ENCODE assay signal across 34 cellular contexts in genomic region chr10:67173787-67174186, GRCh38.
"Had no signal": no experiment of that assay in that cellular context is flagged by ENCODE, and none has a peak within 500 bp of the region (broad histone marks: within the 10 kb centered on the region; RNA-seq: fewer than 3 reads in every experiment).

No MANE protein-coding gene starts in this region.

- DNase-seq: activated effector memory CD4-positive, alpha-beta T cell treated with Interleukin-2 at 50 U/mL for 16 hours; activated gamma-delta T cell; activated gamma-delta T cell treated with Interleukin-2 at 50 U/mL for 16 hours; activated naive CD4-positive, alpha-beta T cell; activated naive CD4-positive, alpha-beta T cell treated with anti-CD3 and anti-CD28 coated beads for 36 hours; activated naive CD4-positive, alpha-beta T cell treated with anti-CD3 and anti-CD28 coated beads, Interleukin-2, amount 10 ng/mL, durations not matched to agents 7 days and 5 days; activated naive CD4-positive, alpha-beta T cell treated with anti-CD3 and anti-CD28 coated beads, Interleukin-2, amount 50 U/mL, for 16 hours; activated naive CD4-positive, alpha-beta T cell treated with Interleukin-2 at 50 U/mL for 16 hours; activated naive CD8-positive, alpha-beta T cell treated with anti-CD3 and anti-CD28 coated beads for 36 hours; activated naive CD8-positive, alpha-beta T cell treated with anti-CD3 and anti-CD28 coated beads, Interleukin-2, amount 10 ng/mL, durations not matched to agents 7 days and 5 days; activated naive CD8-positive, alpha-beta T cell treated with anti-CD3 and anti-CD28 coated beads, Interleukin-2, amount 50 U/mL, for 24 hours; activated T-cell treated with anti-CD3 and anti-CD28 coated beads for 4 hours; activated T-cell treated with anti-CD3 and anti-CD28 coated beads, Interleukin-2, amount 50 U/mL, for 1 hour; activated T-cell treated with anti-CD3 and anti-CD28 coated beads, Interleukin-2, amount 50 U/mL, for 24 hours; activated T-cell treated with anti-CD3 and anti-CD28 coated beads, Interleukin-2, amount 50 U/mL, for 4 hours; activated T-cell treated with anti-CD3 and anti-CD28 coated beads, Interleukin-2, amount 50 U/mL, for 48 hours; activated T-cell treated with anti-CD3 and anti-CD28 coated beads, Interleukin-2, amount 50 U/mL, for 72 hours; adrenal gland; amniotic stem cell; amygdala; anterior cingulate cortex; aorta; body of pancreas; brain microvascular endothelial cell; caudate nucleus; central memory CD4-positive, alpha-beta T cell; cerebellar nuclear complex had no signal

- H3K4me3 ChIP-seq: adrenal gland, ascending aorta, body of pancreas, breast epithelium, cardiac muscle cell had no signal

- ATAC-seq: activated naive CD4-positive, alpha-beta T cell treated with anti-CD3 and anti-CD28 coated beads, Interleukin-2, amount 50 U/mL, for 72 hours; activated naive CD8-positive, alpha-beta T cell treated with anti-CD3 and anti-CD28 coated beads, Interleukin-2, amount 50 U/mL, for 24 hours; activated T-cell treated with anti-CD3 and anti-CD28 coated beads, Interleukin-2, amount 50 U/mL, for 4 hours; activated T-cell treated with anti-CD3 and anti-CD28 coated beads, Interleukin-2, amount 50 U/mL, for 72 hours; activated T-helper 17 cell treated with anti-CD3 and anti-CD28 coated beads, Interleukin-2, amount 50 U/mL, for 72 hours; body of pancreas had no signal

- H3K36me3 ChIP-seq: adrenal gland, ascending aorta, brain microvascular endothelial cell, breast epithelium had no signal

- H3K4me1 ChIP-seq: adrenal gland, ascending aorta, body of pancreas, breast epithelium had no signal

- H3K27ac ChIP-seq: adrenal gland, ascending aorta, body of pancreas, brain microvascular endothelial cell, breast epithelium, cardiac muscle cell had no signal

- H3K9me3 ChIP-seq: adrenal gland, ascending aorta, body of pancreas had no signal

- H3K27me3 ChIP-seq: adrenal gland, ascending aorta, body of pancreas, brain microvascular endothelial cell, breast epithelium, cardiac muscle cell had no signal

- FAIRE-seq: astrocyte, bronchial epithelial cell had no signal
